ENCODE assay signal across 14 cellular contexts in genomic region chr11:35114901-35115687, GRCh38. TPM values are rescaled to one million over a fixed set of nuclear protein-coding genes. Genes with fewer than 3 reads are reported as not detected.
DNase-seq lines count a peak whose midpoint lies in the region; ATAC-seq and TF ChIP-seq lines count a peak whose summit lies in the region.
"Had no signal": no experiment of that assay in that cellular context is flagged by ENCODE, and none has a peak within 500 bp of the region (broad histone marks: within the 10 kb centered on the region; RNA-seq: fewer than 3 reads in every experiment).

No MANE protein-coding gene starts in this region.

- no peaks in the 10 kb centered on the region for H3K27me3 ChIP-seq in naive thymus-derived CD4-positive, alpha-beta T cell (ENCODE audit: control insufficient read depth in 2 of 2, insufficient read depth in 2 of 2, low read length in 2 of 2)
- H3K27me3 ChIP-seq in colonic mucosa, result no peaks in the 10 kb centered on the region
- peaks cover 4% of the 10 kb centered on the region; the same call in 1 of the 2 replicates for H3K27me3 ChIP-seq in HAP-1 (ENCODE audit: low read depth)
- H3K27me3 ChIP-seq: heart right ventricle had no signal

- H3K9me3 ChIP-seq in naive thymus-derived CD4-positive, alpha-beta T cell (ENCODE audit: control insufficient read depth in 2 of 3, low read length in 3 of 3), result no peaks in the 10 kb centered on the region
- no peaks in the 10 kb centered on the region for H3K9me3 ChIP-seq in colonic mucosa
- H3K9me3 ChIP-seq in HAP-1, result no peaks in the 10 kb centered on the region
- H3K9me3 ChIP-seq: heart right ventricle had no signal

- peaks cover 7 to 14% of the 10 kb centered on the region in 2 donors for H3K4me1 ChIP-seq in naive thymus-derived CD4-positive, alpha-beta T cell (ENCODE audit: control insufficient read depth in 2 of 2, insufficient read depth in 2 of 2, low read length in 2 of 2)
- peaks cover 4% of the 10 kb centered on the region for H3K4me1 ChIP-seq in colonic mucosa
- H3K4me1 ChIP-seq in HAP-1, result peaks cover 5% of the 10 kb centered on the region; the same call in 1 of the 2 replicates

- H3K36me3 ChIP-seq in naive thymus-derived CD4-positive, alpha-beta T cell (ENCODE audit: control insufficient read depth in 2 of 3, insufficient read depth in 3 of 3, low read length in 3 of 3), result no peaks in the 10 kb centered on the region
- H3K36me3 ChIP-seq in colonic mucosa (no peaks in the 10 kb centered on the region), HAP-1 (replicated peaks) (no peaks in the 10 kb centered on the region)
- H3K36me3 ChIP-seq: heart right ventricle had no signal

- in situ Hi-C loops in HAP-1 (cut with MboI; ENCODE audit: low sequenced_read_pairs), result no loop called here

- H3K27ac ChIP-seq in naive thymus-derived CD4-positive, alpha-beta T cell (ENCODE audit: low read depth, low read length), result no peak overlapping the region
- H3K27ac ChIP-seq in colonic mucosa, result no peak overlapping the region

- no peak overlapping the region for H3K4me3 ChIP-seq in naive thymus-derived CD4-positive, alpha-beta T cell (ENCODE audit: low read length)
- H3K4me3 ChIP-seq in colonic mucosa, result no peak overlapping the region
- no peak overlapping the region for H3K4me3 ChIP-seq in HAP-1
- H3K4me3 ChIP-seq: heart right ventricle had no signal

- peaks cover 0 to 6% (median 0%) of the 10 kb centered on the region in 11 donors for H3K9me3 Mint-ChIP-seq in naive thymus-derived CD4-positive, alpha-beta T cell
- H3K9me3 Mint-ChIP-seq in T-cell, result no peaks in the 10 kb centered on the region
- H3K9me3 Mint-ChIP-seq: CD4-positive, alpha-beta memory T cell had no signal

- DNase-seq in NOMO-1 treated with DMSO at 0.1 percent for 48 hours (lab: John Stamatoyannopoulos, UW; ENCODE audit: unreplicated experiment) (peak; percentile 78), HEK293T (ENCODE audit: extremely low spot score) (no peak), T-cell (no peak), colonic mucosa (no peak), HAP-1 (ENCODE audit: low spot score in 2 of 2) (no peak)
- DNase-seq in naive thymus-derived CD4-positive, alpha-beta T cell, result no peak
- DNase-seq: amygdala; CD4-positive, alpha-beta memory T cell; effector CD4-positive, alpha-beta T cell; heart right ventricle; NCI-H1048; NCI-H774 had no signal

- TF ChIP-seq CTCF in colonic mucosa (IDR thresholded peaks at IDR 0.05), result no peak

- peaks cover 0 to 9% (median 0%) of the 10 kb centered on the region in 5 donors for H3K36me3 Mint-ChIP-seq in naive thymus-derived CD4-positive, alpha-beta T cell
- no peaks in the 10 kb centered on the region for H3K36me3 Mint-ChIP-seq in T-cell
- H3K36me3 Mint-ChIP-seq: CD4-positive, alpha-beta memory T cell had no signal

- peak overlapping the region in 1 of 10 donors; percentile 29 for H3K4me3 Mint-ChIP-seq in naive thymus-derived CD4-positive, alpha-beta T cell
- H3K4me3 Mint-ChIP-seq in T-cell, result no peak overlapping the region

- peak overlapping the region in 2 of 9 donors; percentile 6 to 32 for H3K27ac Mint-ChIP-seq in naive thymus-derived CD4-positive, alpha-beta T cell
- no peak overlapping the region for H3K27ac Mint-ChIP-seq in T-cell

- H3K4me1 Mint-ChIP-seq in naive thymus-derived CD4-positive, alpha-beta T cell, result peaks cover 27 to 53% (median 42%) of the 10 kb centered on the region in 7 donors
- H3K4me1 Mint-ChIP-seq in T-cell, result peaks cover 32 to 51% (median 34%) of the 10 kb centered on the region in 3 donors

- CTCF ChIA-PET in naive thymus-derived CD4-positive, alpha-beta T cell (lab: Charles Lee), result no interaction called here
- CTCF ChIA-PET in HEK293T (lab: Yijun Ruan, JAX), result no interaction called here
- CTCF ChIA-PET in T-cell (lab: Charles Lee), result no interaction called here

- H3K9ac ChIP-seq in colonic mucosa (ENCODE audit: low read depth in 2 of 2, low read length in 2 of 2), result no peak overlapping the region

- POLR2A ChIA-PET in naive thymus-derived CD4-positive, alpha-beta T cell (lab: Charles Lee), result interaction anchor here (0.5 to 0.6 kb wide), 2 partner anchors 16 to 71 kb away, joined by 3 to 7 read pairs; no protein-coding TSS in a partner anchor
- POLR2A ChIA-PET in HEK293T (lab: Yijun Ruan, JAX) (no interaction called here), T-cell (lab: Charles Lee) (interaction anchor here in 1 of 2 donors (0.6 kb wide), 1 partner anchor 178 kb away, joined by 3 read pairs; no protein-coding TSS in a partner anchor)

- ATAC-seq in GM18858 (IDR thresholded peaks at IDR 0.05; ENCODE audit: unreplicated experiment), result peak; percentile 48
- peak; percentile 42 for ATAC-seq in HG02840 (IDR thresholded peaks at IDR 0.05; ENCODE audit: low FRiP score, unreplicated experiment)
- peak; percentile 79 for ATAC-seq in naive thymus-derived CD4-positive, alpha-beta T cell
- ATAC-seq in T-cell (replicated peaks in 1 of 4), result no peak
- ATAC-seq: heart right ventricle had no signal

- H3K27me3 Mint-ChIP-seq in naive thymus-derived CD4-positive, alpha-beta T cell, result peaks cover 0 to 45% (median 0%) of the 10 kb centered on the region in 5 donors
- H3K27me3 Mint-ChIP-seq in T-cell, result no peaks in the 10 kb centered on the region
- H3K27me3 Mint-ChIP-seq: CD4-positive, alpha-beta memory T cell had no signal

- intact Hi-C loops in naive thymus-derived CD4-positive, alpha-beta T cell (cut with micrococcal nuclease), result loop anchor here in 1 of 2 donors (1.0 kb wide), 1 partner anchor 9 kb away; no protein-coding TSS in a partner anchor
- intact Hi-C loops in colonic mucosa (cut with DNase I), result no loop called here

TF ChIP-seq in HEK293T, 16 proteins besides CTCF, POLR2A, EP300 and RAD21:
- TF ChIP-seq SUZ12 (IDR thresholded peaks at IDR 0.05) (no peak), FOXM1 (IDR thresholded peaks at IDR 0.05; ENCODE audit: borderline replicate concordance) (no peak), L3MBTL2 (conservative IDR thresholded peaks at IDR 0.05) (no peak), LEF1 (IDR thresholded peaks at IDR 0.05; ENCODE audit: borderline replicate concordance) (no peak), ARNT (IDR thresholded peaks at IDR 0.05) (no peak), ZNF384 (IDR thresholded peaks at IDR 0.05) (no peak), FOXK2 (IDR thresholded peaks at IDR 0.05) (no peak), BHLHE40 (IDR thresholded peaks at IDR 0.05; ENCODE audit: borderline replicate concordance) (no peak), PKNOX1 (IDR thresholded peaks at IDR 0.05) (no peak), NFRKB (IDR thresholded peaks at IDR 0.05) (no peak), HDGF (IDR thresholded peaks at IDR 0.05; ENCODE audit: borderline replicate concordance) (no peak), ELF4 (IDR thresholded peaks at IDR 0.05) (no peak)

RNA-seq across cellular contexts. Expression of gene CD44, which starts 23.9 kb away (rescaled TPM):
- total RNA-seq in naive thymus-derived CD4-positive, alpha-beta T cell, result 1,000 to 10,000 TPM in 1 of 5 experiments, 100 to 1,000 TPM in 4; 369 to 1,223 (median 784) TPM
- polyA plus RNA-seq in naive thymus-derived CD4-positive, alpha-beta T cell, result 100 to 1,000 TPM; 332 to 372 TPM
- 1,000 to 10,000 TPM in 1 of 5 donors, 100 to 1,000 TPM in 4; 732 to 1,108 (median 781) TPM for total RNA-seq in T-cell
- 100 to 1,000 TPM; 152 to 171 TPM for total RNA-seq in colonic mucosa

Comparison
In these comparisons a context has a peak if more than half of its experiments do, and no peak if none do; other contexts are left out.
1. ATAC-seq: peak in GM18858 (single experiment), HG02840 (single experiment) and naive thymus-derived CD4-positive, alpha-beta T cell (single experiment); none in T-cell (0 of 4).